In the genomic region with DNA sequence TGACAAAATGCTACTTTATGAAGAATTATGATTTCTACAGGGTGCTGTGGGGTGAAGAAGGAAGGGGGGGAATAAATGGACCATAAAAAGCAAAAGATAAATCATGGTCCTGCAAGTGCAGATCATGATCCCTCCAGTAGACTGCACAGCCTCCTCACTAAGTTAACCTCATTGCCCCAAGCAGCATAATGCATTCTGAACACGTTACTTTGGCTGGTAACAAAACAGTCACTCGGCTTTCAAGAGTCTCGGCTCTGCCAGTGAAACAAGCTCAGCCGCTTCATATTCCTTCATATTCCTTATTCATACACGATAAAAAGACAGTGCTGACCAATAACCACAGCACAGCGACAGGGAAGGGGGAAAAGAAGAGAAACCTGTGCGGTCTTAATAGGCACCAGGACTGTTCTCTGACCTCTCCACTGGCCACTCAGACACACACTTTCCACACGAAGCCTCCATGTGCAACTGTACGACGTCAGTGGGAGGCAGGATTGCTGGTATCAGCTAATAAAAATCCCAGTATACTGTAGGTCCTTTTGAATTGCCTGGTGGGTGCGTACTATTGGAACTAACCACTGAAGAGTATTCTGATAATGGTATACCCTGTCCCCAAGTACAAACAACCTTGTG, we compare ENCODE assay signal across 11 cellular contexts.
DNase-seq lines count a peak whose midpoint lies in the region; ATAC-seq and TF ChIP-seq lines count a peak whose summit lies in the region.
"Had no signal": no experiment of that assay in that cellular context is flagged by ENCODE, and none has a peak within 500 bp of the region (broad histone marks: within the 10 kb centered on the region; RNA-seq: fewer than 3 reads in every experiment).

No MANE protein-coding gene starts in this region.

- CTCF ChIA-PET in activated CD8-positive, alpha-beta T cell treated with anti-CD3 and anti-CD28 coated beads, Interleukin-2, amount 10 ng/mL, durations not matched to agents 7 days and 5 days (lab: Charles Lee), result interaction anchor here (1.0 kb wide), 1 partner anchor 60 kb away, joined by 3 read pairs; no protein-coding TSS in a partner anchor
- CTCF ChIA-PET in activated CD8-positive, alpha-beta T cell treated with anti-CD3 and anti-CD28 coated beads for 36 hours (lab: Charles Lee), result no interaction called here
- CTCF ChIA-PET in PC-3 (lab: Charles Lee), result no interaction called here

- intact Hi-C loops in activated CD8-positive, alpha-beta T cell treated with anti-CD3 and anti-CD28 coated beads for 36 hours (cut with micrococcal nuclease), result loop anchor here (1.0 kb wide), 1 partner anchor 59 kb away; no protein-coding TSS in a partner anchor
- intact Hi-C loops in PC-3 (cut with micrococcal nuclease), result loop anchor here (10.0 kb wide), 1 partner anchor 54 kb away; no protein-coding TSS in a partner anchor

- peak overlapping the region; percentile 75 for H3K4me3 Mint-ChIP-seq in activated CD8-positive, alpha-beta T cell treated with anti-CD3 and anti-CD28 coated beads, Interleukin-2, amount 10 ng/mL, durations not matched to agents 7 days and 5 days
- H3K4me3 Mint-ChIP-seq in activated CD8-positive, alpha-beta T cell treated with anti-CD3 and anti-CD28 coated beads for 36 hours, result no peak overlapping the region

- no peaks in the 10 kb centered on the region for H4K20me1 ChIP-seq in PC-3 (ENCODE audit: low read length)

- H3F3A ChIP-seq in PC-3 (ENCODE audit: low read length, unreplicated experiment), result no peaks in the 10 kb centered on the region

- H2AFZ ChIP-seq in PC-3 (ENCODE audit: low read length), result no peak overlapping the region

- H3K4me1 ChIP-seq in PC-3 (ENCODE audit: insufficient read depth, low read length), result peaks cover 27% of the 10 kb centered on the region
- peaks cover 16% of the 10 kb centered on the region for H3K4me1 ChIP-seq in effector memory CD4-positive, alpha-beta T cell (ENCODE audit: control insufficient read depth, insufficient read depth, low read length, poor library complexity, severe bottlenecking)
- H3K4me1 ChIP-seq in skeletal muscle satellite cell (ENCODE audit: control insufficient read depth, insufficient read depth, low read length), result peaks cover 44% of the 10 kb centered on the region

- H3K9me2 ChIP-seq in PC-3 (replicated peaks; ENCODE audit: low read length), result no peaks in the 10 kb centered on the region

- BruUV-seq in PC-3 (replicated peaks; lab: Mats Ljungman, UMichigan), result no TSS peak

- no peak for ATAC-seq in activated CD8-positive, alpha-beta T cell treated with anti-CD3 and anti-CD28 coated beads, Interleukin-2, amount 10 ng/mL, durations not matched to agents 7 days and 5 days
- ATAC-seq in activated CD8-positive, alpha-beta T cell treated with anti-CD3 and anti-CD28 coated beads for 36 hours, result no peak
- no peak for ATAC-seq in PC-3
- ATAC-seq: left colon had no signal

- peak overlapping the region; percentile 69 for H3K4me2 ChIP-seq in PC-3 (ENCODE audit: low read length)
- H3K4me2 ChIP-seq in skeletal muscle satellite cell (ENCODE audit: low read length), result no peak overlapping the region

- H3K4me1 Mint-ChIP-seq in activated CD8-positive, alpha-beta T cell treated with anti-CD3 and anti-CD28 coated beads, Interleukin-2, amount 10 ng/mL, durations not matched to agents 7 days and 5 days (ENCODE audit: low read depth), result peaks cover 62% of the 10 kb centered on the region
- H3K4me1 Mint-ChIP-seq in activated CD8-positive, alpha-beta T cell treated with anti-CD3 and anti-CD28 coated beads for 36 hours (ENCODE audit: low read depth), result peaks cover 69% of the 10 kb centered on the region

- H3K9ac ChIP-seq in PC-3 (ENCODE audit: low read length) (peak overlapping the region; percentile 37; the same call in 1 of the 2 replicates), skeletal muscle satellite cell (ENCODE audit: low read depth, low read length) (peak overlapping the region; percentile 81)

- H3K27me3 ChIP-seq in PC-3 (ENCODE audit: low read length), result no peaks in the 10 kb centered on the region
- H3K27me3 ChIP-seq in effector memory CD4-positive, alpha-beta T cell (replicated peaks; ENCODE audit: control insufficient read depth, insufficient read depth, low read length, poor library complexity, severe bottlenecking), result no peaks in the 10 kb centered on the region
- no peaks in the 10 kb centered on the region for H3K27me3 ChIP-seq in skeletal muscle satellite cell (ENCODE audit: control insufficient read depth, insufficient read depth, low read length)

- H3K36me3 ChIP-seq in PC-3 (ENCODE audit: low read depth, low read length) (no peaks in the 10 kb centered on the region), skeletal muscle satellite cell (ENCODE audit: insufficient read depth, low read length) (no peaks in the 10 kb centered on the region)
- no peaks in the 10 kb centered on the region for H3K36me3 ChIP-seq in effector memory CD4-positive, alpha-beta T cell (ENCODE audit: control insufficient read depth, insufficient read depth, low read length)

- H3K9me3 ChIP-seq in PC-3 (ENCODE audit: low read length) (no peaks in the 10 kb centered on the region), skeletal muscle satellite cell (replicated peaks; ENCODE audit: low read length) (no peaks in the 10 kb centered on the region)
- H3K9me3 ChIP-seq in effector memory CD4-positive, alpha-beta T cell (ENCODE audit: control insufficient read depth, low read length), result no peaks in the 10 kb centered on the region

- peak overlapping the region; percentile 95 for H3K27ac Mint-ChIP-seq in activated CD8-positive, alpha-beta T cell treated with anti-CD3 and anti-CD28 coated beads, Interleukin-2, amount 10 ng/mL, durations not matched to agents 7 days and 5 days
- H3K27ac Mint-ChIP-seq in activated CD8-positive, alpha-beta T cell treated with anti-CD3 and anti-CD28 coated beads for 36 hours, result no peak overlapping the region

- TF ChIP-seq CTCF in activated CD8-positive, alpha-beta T cell treated with anti-CD3 and anti-CD28 coated beads for 36 hours (IDR thresholded peaks at IDR 0.05), result no peak
- no peak for TF ChIP-seq CTCF in PC-3 (conservative IDR thresholded peaks at IDR 0.05; ENCODE audit: low read depth, low read length)

- DNase-seq in activated CD8-positive, alpha-beta T cell treated with anti-CD3 and anti-CD28 coated beads, Interleukin-2, amount 10 ng/mL, durations not matched to agents 7 days and 5 days, result no peak
- no peak for DNase-seq in activated CD8-positive, alpha-beta T cell treated with anti-CD3 and anti-CD28 coated beads for 36 hours
- DNase-seq in PC-3 (no peak), NCI-H774 (lab: John Stamatoyannopoulos, UW) (no peak)
- no peak for DNase-seq in effector memory CD4-positive, alpha-beta T cell
- DNase-seq in stimulated activated CD4-positive, alpha-beta T cell treated with anti-CD3 and anti-CD28 coated beads, Interleukin-2, amount 100 ng/mL, for 48 hours, result no peak
- DNase-seq in activated effector memory CD4-positive, alpha-beta T cell treated with Interleukin-2 at 50 U/mL for 16 hours, result no peak
- DNase-seq: GDM1, left colon, NCI-H524 had no signal

- no peaks in the 10 kb centered on the region for H3K79me2 ChIP-seq in PC-3 (ENCODE audit: low read length)

- H3K27ac ChIP-seq in PC-3 (ENCODE audit: low read length), result peak overlapping the region; percentile 78
- peak overlapping the region; percentile 52 for H3K27ac ChIP-seq in effector memory CD4-positive, alpha-beta T cell (ENCODE audit: insufficient read depth, low read length, poor library complexity, severe bottlenecking)

- H3K27me3 Mint-ChIP-seq in activated CD8-positive, alpha-beta T cell treated with anti-CD3 and anti-CD28 coated beads, Interleukin-2, amount 10 ng/mL, durations not matched to agents 7 days and 5 days (ENCODE audit: low read depth), result no peaks in the 10 kb centered on the region
- H3K27me3 Mint-ChIP-seq in activated CD8-positive, alpha-beta T cell treated with anti-CD3 and anti-CD28 coated beads for 36 hours, result no peaks in the 10 kb centered on the region

- POLR2A ChIA-PET in activated CD8-positive, alpha-beta T cell treated with anti-CD3 and anti-CD28 coated beads, Interleukin-2, amount 10 ng/mL, durations not matched to agents 7 days and 5 days (lab: Charles Lee), result no interaction called here
- POLR2A ChIA-PET in activated CD8-positive, alpha-beta T cell treated with anti-CD3 and anti-CD28 coated beads for 36 hours (lab: Charles Lee), result no interaction called here
- POLR2A ChIA-PET in PC-3 (lab: Charles Lee; ENCODE audit: unreplicated experiment), result no interaction called here

- no peak overlapping the region for H3K4me3 ChIP-seq in PC-3 (ENCODE audit: low read length)
- no peak overlapping the region for H3K4me3 ChIP-seq in effector memory CD4-positive, alpha-beta T cell (ENCODE audit: insufficient read depth, low read depth, low read length, poor library complexity, severe bottlenecking)
- H3K4me3 ChIP-seq in skeletal muscle satellite cell (ENCODE audit: low read length), result no peak overlapping the region

- peaks cover 3% of the 10 kb centered on the region for H3K36me3 Mint-ChIP-seq in activated CD8-positive, alpha-beta T cell treated with anti-CD3 and anti-CD28 coated beads, Interleukin-2, amount 10 ng/mL, durations not matched to agents 7 days and 5 days (ENCODE audit: low read depth)
- peaks cover 4% of the 10 kb centered on the region for H3K36me3 Mint-ChIP-seq in activated CD8-positive, alpha-beta T cell treated with anti-CD3 and anti-CD28 coated beads for 36 hours (ENCODE audit: low read depth)

- no peaks in the 10 kb centered on the region for H3K9me3 Mint-ChIP-seq in activated CD8-positive, alpha-beta T cell treated with anti-CD3 and anti-CD28 coated beads, Interleukin-2, amount 10 ng/mL, durations not matched to agents 7 days and 5 days (ENCODE audit: insufficient read depth)
- no peaks in the 10 kb centered on the region for H3K9me3 Mint-ChIP-seq in activated CD8-positive, alpha-beta T cell treated with anti-CD3 and anti-CD28 coated beads for 36 hours
